Comparison of ENCODE assay signal across 23 cellular contexts in the genomic region with DNA sequence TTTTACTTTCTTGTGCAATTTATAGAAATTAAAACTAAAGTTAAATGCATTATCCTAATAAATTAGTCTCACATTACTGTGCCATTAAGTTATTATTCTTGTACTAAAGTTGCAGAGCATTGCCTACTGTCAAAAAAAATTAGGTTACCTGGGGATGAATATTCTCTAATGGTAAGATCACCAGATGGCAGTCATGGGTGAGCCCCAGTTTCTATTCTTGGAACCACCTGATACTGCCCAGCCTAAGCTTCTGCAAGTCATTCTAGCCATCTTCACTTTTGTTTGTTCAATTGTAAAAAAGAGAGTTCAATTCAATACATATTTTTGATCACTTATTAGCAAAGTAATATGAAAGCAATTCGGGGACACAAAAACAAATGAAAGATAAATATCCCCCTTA.
"Had no signal": no experiment of that assay in that cellular context is flagged by ENCODE, and none has a peak within 500 bp of the region (broad histone marks: within the 10 kb centered on the region; RNA-seq: fewer than 3 reads in every experiment).

No MANE protein-coding gene starts in this region.

- DNase-seq: activated CD4-positive, alpha-beta T cell treated with anti-CD3 and anti-CD28 coated beads for 48 hours; activated CD4-positive, alpha-beta T cell treated with anti-CD3 and anti-CD28 coated beads, Interleukin-2, amount 50 U/mL, for 4 hours; activated CD4-positive, CD25-positive, alpha-beta regulatory T cell treated with anti-CD3 and anti-CD28 coated beads, Interleukin-2, amount 50 U/mL, for 72 hours; activated CD8-positive, alpha-beta memory T cell treated with anti-CD3 and anti-CD28 coated beads, Interleukin-2, amount 50 U/mL, for 48 hours; activated CD8-positive, alpha-beta T cell treated with anti-CD3 and anti-CD28 coated beads, Interleukin-2, amount 10 ng/mL, durations not matched to agents 7 days and 5 days; activated naive CD4-positive, alpha-beta T cell treated with anti-CD3 and anti-CD28 coated beads, Interleukin-2, amount 50 U/mL, for 16 hours; activated naive CD8-positive, alpha-beta T cell treated with anti-CD3 and anti-CD28 coated beads, Interleukin-2, amount 10 ng/mL, durations not matched to agents 7 days and 5 days; activated T-cell treated with anti-CD3 and anti-CD28 coated beads, Interleukin-2, amount 50 U/mL, for 1 hour; adrenal gland; anterior cingulate cortex; KG1; MG63; NCI-H1105 treated with DMSO at 0.1 percent for 48 hours; NCI-H1436 treated with DMSO at 0.1 percent for 48 hours; NCI-H187; NCI-H2081; NCI-H226; NCI-H510A; NCI-H526 treated with DMSO at 0.1 percent for 48 hours; PC-3; SHP77 had no signal

- H3K36me3 ChIP-seq: adrenal gland, MG63, SJSA1 had no signal

- H3K27ac ChIP-seq: adrenal gland, SJSA1 had no signal

- H3K4me1 ChIP-seq: adrenal gland, SJSA1 had no signal

- ATAC-seq: activated CD8-positive, alpha-beta T cell treated with anti-CD3 and anti-CD28 coated beads, Interleukin-2, amount 10 ng/mL, durations not matched to agents 7 days and 5 days; PC-3; WTC11 had no signal

- H3K4me3 ChIP-seq: adrenal gland, MG63, SJSA1 had no signal

- H3K9me3 ChIP-seq: adrenal gland, MG63, SJSA1 had no signal

- H3K27me3 ChIP-seq: adrenal gland, MG63, SJSA1 had no signal
